In genomic region chr11:120674537-120674936, GRCh38 we compare ENCODE assay signal across 16 cellular contexts.
DNase-seq lines count a peak whose midpoint lies in the region; ATAC-seq, FAIRE-seq and TF ChIP-seq lines count a peak whose summit lies in the region.
"Had no signal": no experiment of that assay in that cellular context is flagged by ENCODE, and none has a peak within 500 bp of the region (broad histone marks: within the 10 kb centered on the region; RNA-seq: fewer than 3 reads in every experiment).

No MANE protein-coding gene starts in this region.

- H3K36me3 ChIP-seq in thyroid gland = no peaks in the 10 kb centered on the region
- H3K36me3 ChIP-seq in CD4-positive, alpha-beta memory T cell (ENCODE audit: insufficient read depth, low read length) = no peaks in the 10 kb centered on the region

- TF ChIP-seq CTCF in astrocyte of the spinal cord (IDR thresholded peaks at IDR 0.05; ENCODE audit: low read depth, low read length) (no peak), thyroid gland (IDR thresholded peaks at IDR 0.05) (no peak), GM20000 (IDR thresholded peaks at IDR 0.05; ENCODE audit: extremely low read depth, missing control alignments) (no peak)

- H3K4me3 ChIP-seq in astrocyte of the spinal cord (ENCODE audit: low read depth, low read length) (no peak overlapping the region), thyroid gland (replicated peaks in 1 of 3) (no peak overlapping the region)
- H3K4me3 ChIP-seq in CD4-positive, alpha-beta memory T cell (ENCODE audit: low read length in 2 of 2) = no peak overlapping the region

- peak overlapping the region in 1 of 3 donors; percentile 25 for H3K27ac ChIP-seq in thyroid gland
- no peak overlapping the region for H3K27ac ChIP-seq in CD4-positive, alpha-beta memory T cell (ENCODE audit: low read depth, low read length)
- H3K27ac ChIP-seq: foreskin keratinocyte had no signal

- H3K27me3 ChIP-seq in thyroid gland = no peaks in the 10 kb centered on the region
- no peaks in the 10 kb centered on the region for H3K27me3 ChIP-seq in CD4-positive, alpha-beta memory T cell (ENCODE audit: insufficient read depth, low read length)
- H3K27me3 ChIP-seq: foreskin keratinocyte had no signal

- DNase-seq in HTR-8/SVneo (ENCODE audit: insufficient read length, low spot score) (peak; percentile 15), astrocyte of the spinal cord (ENCODE audit: low read depth, low spot score) (peak; percentile 81), left colon (no peak), thyroid gland (peak; percentile 23 to 38), T-helper 2 cell (no peak), GM20000 (ENCODE audit: low spot score) (no peak)
- DNase-seq in CD4-positive, alpha-beta memory T cell = no peak
- DNase-seq: activated CD4-positive, alpha-beta T cell treated with anti-CD3 and anti-CD28 coated beads, Interleukin-2, amount 50 U/mL, for 1 hour; aorta; cortex of kidney; foreskin keratinocyte; left ventricle myocardium superior; NCI-H1694 treated with DMSO at 0.1 percent for 48 hours; stimulated activated CD8-positive, alpha-beta memory T cell treated with anti-CD3 and anti-CD28 coated beads, Interleukin-4, amount 100 ng/mL, for 48 hours; T-cell had no signal

- CTCF ChIA-PET in CD4-positive, alpha-beta memory T cell (lab: Charles Lee; ENCODE audit: partially characterized antibody) = interaction anchor here (1.2 to 3.2 kb wide), 2 partner anchors 11 to 339 kb away, joined by 4 to 13 read pairs; no protein-coding TSS in a partner anchor

- H3K27ac Mint-ChIP-seq in CD4-positive, alpha-beta memory T cell = no peak overlapping the region
- H3K27ac Mint-ChIP-seq: T-cell had no signal

- no peaks in the 10 kb centered on the region for H3K9me3 ChIP-seq in thyroid gland
- no peaks in the 10 kb centered on the region for H3K9me3 ChIP-seq in CD4-positive, alpha-beta memory T cell (ENCODE audit: control insufficient read depth in 1 of 2, low read length in 2 of 2)

- intact Hi-C loops in left colon (cut with DNase I, micrococcal nuclease) = no loop called here
- intact Hi-C loops in thyroid gland (cut with DNase I) = no loop called here
- intact Hi-C loops in CD4-positive, alpha-beta memory T cell (cut with micrococcal nuclease) = no loop called here

- no peak for FAIRE-seq in HTR-8/SVneo (lab: Jason Lieb, UNC)
- FAIRE-seq: D721Med had no signal

- POLR2A ChIA-PET in CD4-positive, alpha-beta memory T cell (lab: Charles Lee; ENCODE audit: partially characterized antibody) = no interaction called here

- peaks cover 0 to 4% (median 0%) of the 10 kb centered on the region in 8 donors for H3K9me3 Mint-ChIP-seq in CD4-positive, alpha-beta memory T cell
- H3K9me3 Mint-ChIP-seq: T-cell had no signal

- peak; percentile 26 for ATAC-seq in left colon
- ATAC-seq: foreskin keratinocyte, left ventricle myocardium superior, T-cell had no signal

- H3K36me3 Mint-ChIP-seq in CD4-positive, alpha-beta memory T cell = peaks cover 0 to 3% of the 10 kb centered on the region in 2 donors
- H3K36me3 Mint-ChIP-seq: T-cell had no signal

- H3K4me1 Mint-ChIP-seq in CD4-positive, alpha-beta memory T cell = no peaks in the 10 kb centered on the region
- H3K4me1 Mint-ChIP-seq: T-cell had no signal

- peaks cover 0 to 9% of the 10 kb centered on the region in 2 donors for H3K4me1 ChIP-seq in thyroid gland
- H3K4me1 ChIP-seq in CD4-positive, alpha-beta memory T cell (ENCODE audit: insufficient read depth, low read length) = no peaks in the 10 kb centered on the region
- H3K4me1 ChIP-seq: foreskin keratinocyte had no signal

- in situ Hi-C loops in astrocyte of the spinal cord (cut with HindIII; ENCODE audit: low sequenced_read_pairs) = no loop called here

- 38 to 59% methylated on average over 1 of the region's 1 CpG for WGBS in thyroid gland, 2 donors

- H3K27me3 Mint-ChIP-seq in CD4-positive, alpha-beta memory T cell = peaks cover 13 to 16% of the 10 kb centered on the region in 2 donors

- no peak overlapping the region for H3K4me3 Mint-ChIP-seq in CD4-positive, alpha-beta memory T cell
- H3K4me3 Mint-ChIP-seq: T-cell had no signal

- no peak for TF ChIP-seq POLR2A in thyroid gland (IDR thresholded peaks at IDR 0.05)

Comparison
In these comparisons a context has a peak if more than half of its experiments do, and no peak if none do; other contexts are left out.
1. DNase-seq: peak in HTR-8/SVneo (single experiment), astrocyte of the spinal cord (single experiment) and thyroid gland (2 of 2); none in left colon (0 of 2), T-helper 2 cell (0 of 5), CD4-positive, alpha-beta memory T cell (0 of 5) and GM20000 (single experiment).